4 cellular contexts compared by ENCODE assay signal in genomic region chr2:5898667-5899066, GRCh38.
"Had no signal": no experiment of that assay in that cellular context is flagged by ENCODE, and none has a peak within 500 bp of the region (broad histone marks: within the 10 kb centered on the region; RNA-seq: fewer than 3 reads in every experiment).

No MANE protein-coding gene starts in this region.

- H3K4me3 Mint-ChIP-seq: GM23338, H9 had no signal

- H3K4me2 ChIP-seq: GM23338 had no signal

- H3K4me3 ChIP-seq: GM23338 had no signal

- H3K9me3 Mint-ChIP-seq: H9 had no signal

- H2AFZ ChIP-seq: GM23338 had no signal

- DNase-seq: H9, HCEC 1CT, IMR-90 had no signal

- H3K4me1 Mint-ChIP-seq: GM23338, H9 had no signal

- H3K27ac Mint-ChIP-seq: GM23338, H9 had no signal

- ATAC-seq: GM23338 had no signal
